14 cellular contexts compared by ENCODE assay signal in genomic region chr22:47000888-47001287, GRCh38.
DNase-seq lines count a peak whose midpoint lies in the region; ATAC-seq and TF ChIP-seq lines count a peak whose summit lies in the region.
"Had no signal": no experiment of that assay in that cellular context is flagged by ENCODE, and none has a peak within 500 bp of the region (broad histone marks: within the 10 kb centered on the region; RNA-seq: fewer than 3 reads in every experiment).

No MANE protein-coding gene starts in this region.

- CTCF ChIA-PET in GM10248 (lab: Yijun Ruan, JAX): no interaction called here

- ATAC-seq in GM18858 (IDR thresholded peaks at IDR 0.05; ENCODE audit: unreplicated experiment) (peak; percentile 35), HG03442 (IDR thresholded peaks at IDR 0.05; ENCODE audit: unreplicated experiment) (peak; percentile 47), HG03460 (IDR thresholded peaks at IDR 0.05; ENCODE audit: unreplicated experiment) (no peak)
- ATAC-seq: left lung, WTC11 had no signal

- POLR2A ChIA-PET in GM10248 (lab: Yijun Ruan, JAX): no interaction called here

- no peak for TF ChIP-seq CTCF in GM10248 (IDR thresholded peaks at IDR 0.05; ENCODE audit: control extremely low read depth, extremely low read depth, low read depth, missing control alignments)

- DNase-seq in GM10248 (ENCODE audit: extremely low spot score): peak; percentile 59
- peak; percentile 63 for DNase-seq in astrocyte of the hippocampus (ENCODE audit: low read depth, low spot score)
- no peak for DNase-seq in Ammon's horn (ENCODE audit: low spot score)
- DNase-seq in NCI-H1105 (lab: John Stamatoyannopoulos, UW): no peak
- DNase-seq: amniotic stem cell; CD4-positive, alpha-beta T cell; left lung; NCI-H1694; NCI-H526; spleen had no signal

Comparison
In these comparisons a context has a peak if more than half of its experiments do, and no peak if none do; other contexts are left out.
1. DNase-seq: peak in GM10248 (single experiment) and astrocyte of the hippocampus (single experiment); none in Ammon's horn (single experiment) and NCI-H1105 (single experiment).